In genomic region chr3:66482005-66482404, GRCh38 we compare ENCODE assay signal across 1 cellular context.
TF ChIP-seq lines count a peak whose summit lies in the region.

No MANE protein-coding gene starts in this region.

TF ChIP-seq in GM23338, 12 proteins besides CTCF, POLR2A, EP300 and RAD21 (continued from another document):
- TF ChIP-seq ZNF462 (CRISPR knock-in tag; IDR thresholded peaks at IDR 0.05) = no peak
- TF ChIP-seq EZH2 (IDR thresholded peaks at IDR 0.05; ENCODE audit: low read depth, unreplicated experiment) = no peak
- TF ChIP-seq JUNB (IDR thresholded peaks at IDR 0.05; ENCODE audit: unreplicated experiment) = no peak
- no peak for TF ChIP-seq ZNF114 (CRISPR knock-in tag; IDR thresholded peaks at IDR 0.05)
